In genomic region chr20:20018366-20018765, GRCh38 we compare ENCODE assay signal across 9 cellular contexts. TPM values are rescaled to one million over a fixed set of nuclear protein-coding genes. Genes with fewer than 3 reads are reported as not detected.
DNase-seq lines count a peak whose midpoint lies in the region; ATAC-seq and TF ChIP-seq lines count a peak whose summit lies in the region.
"Had no signal": no experiment of that assay in that cellular context is flagged by ENCODE, and none has a peak within 500 bp of the region (broad histone marks: within the 10 kb centered on the region; RNA-seq: fewer than 3 reads in every experiment).

No MANE protein-coding gene starts in this region.

- peaks cover 10 to 21% of the 10 kb centered on the region in 2 donors for H3K4me1 ChIP-seq in thoracic aorta (ENCODE audit: control insufficient read depth in 1 of 2, low read depth in 2 of 2)

- no peaks in the 10 kb centered on the region for H3K27me3 ChIP-seq in thoracic aorta (replicated peaks; ENCODE audit: insufficient read depth)

- peak overlapping the region; percentile 92 for H3K4me3 ChIP-seq in thoracic aorta

- CTCF ChIA-PET in activated CD8-positive, alpha-beta memory T cell treated with anti-CD3 and anti-CD28 coated beads, Interleukin-2, amount 10 ng/mL, durations not matched to agents 7 days and 5 days (lab: Charles Lee) = interaction anchor here (1.7 to 3.2 kb wide), 3 partner anchors 9 to 34 kb away, joined by 7 to 24 read pairs (median 17); partner anchors contain the start of genes CFAP61 and CRNKL1

- H3K4me3 Mint-ChIP-seq in activated CD8-positive, alpha-beta memory T cell treated with anti-CD3 and anti-CD28 coated beads, Interleukin-2, amount 10 ng/mL, durations not matched to agents 7 days and 5 days = peak overlapping the region; percentile 93
- H3K4me3 Mint-ChIP-seq in activated T-helper 17 cell treated with anti-CD3 and anti-CD28 coated beads, Interleukin-2, amount 50 U/mL, for 72 hours = peak overlapping the region; percentile 93
- H3K4me3 Mint-ChIP-seq in immature natural killer cell = peak overlapping the region; percentile 83 to 89 (median 86)

- TF ChIP-seq CTCF in thoracic aorta (IDR thresholded peaks at IDR 0.05) = no peak

- H3K27ac ChIP-seq in thoracic aorta = no peak overlapping the region

- no peaks in the 10 kb centered on the region for H3K36me3 ChIP-seq in thoracic aorta

- no peaks in the 10 kb centered on the region for H3K27me3 Mint-ChIP-seq in activated CD8-positive, alpha-beta memory T cell treated with anti-CD3 and anti-CD28 coated beads, Interleukin-2, amount 10 ng/mL, durations not matched to agents 7 days and 5 days
- no peaks in the 10 kb centered on the region for H3K27me3 Mint-ChIP-seq in activated T-helper 17 cell treated with anti-CD3 and anti-CD28 coated beads, Interleukin-2, amount 50 U/mL, for 72 hours
- peaks cover 0 to 7% (median 0%) of the 10 kb centered on the region in 3 donors for H3K27me3 Mint-ChIP-seq in immature natural killer cell (ENCODE audit: low read depth in 3 of 3)

- ATAC-seq in activated CD8-positive, alpha-beta memory T cell treated with anti-CD3 and anti-CD28 coated beads, Interleukin-2, amount 10 ng/mL, durations not matched to agents 7 days and 5 days = no peak
- ATAC-seq in activated T-helper 17 cell treated with anti-CD3 and anti-CD28 coated beads, Interleukin-2, amount 50 U/mL, for 72 hours (replicated peaks) = no peak
- ATAC-seq in thoracic aorta (ENCODE audit: insufficient number of reproducible peaks, low FRiP score, low read depth) = no peak

- H3K9me3 ChIP-seq in thoracic aorta = no peaks in the 10 kb centered on the region

- peaks cover 3% of the 10 kb centered on the region for H3K36me3 Mint-ChIP-seq in activated CD8-positive, alpha-beta memory T cell treated with anti-CD3 and anti-CD28 coated beads, Interleukin-2, amount 10 ng/mL, durations not matched to agents 7 days and 5 days
- H3K36me3 Mint-ChIP-seq in activated T-helper 17 cell treated with anti-CD3 and anti-CD28 coated beads, Interleukin-2, amount 50 U/mL, for 72 hours (ENCODE audit: low read depth) = peaks cover 44% of the 10 kb centered on the region
- no peaks in the 10 kb centered on the region for H3K36me3 Mint-ChIP-seq in immature natural killer cell

- no peak for DNase-seq in activated CD8-positive, alpha-beta memory T cell treated with anti-CD3 and anti-CD28 coated beads, Interleukin-2, amount 10 ng/mL, durations not matched to agents 7 days and 5 days
- no peak for DNase-seq in activated CD8-positive, alpha-beta memory T cell treated with anti-CD3 and anti-CD28 coated beads, Interleukin-2, amount 50 U/mL, for 4 hours
- DNase-seq in immature natural killer cell (no peak), thoracic aorta (ENCODE audit: low spot score) (no peak), NK-92 (lab: John Stamatoyannopoulos, UW; ENCODE audit: unreplicated experiment) (no peak), NCI-H748 (lab: John Stamatoyannopoulos, UW; ENCODE audit: unreplicated experiment) (no peak), HK-2 (ENCODE audit: unreplicated experiment) (no peak)
- DNase-seq: DMS 273 treated with DMSO at 0.1 percent for 48 hours had no signal

- peaks cover 59% of the 10 kb centered on the region for H3K4me1 Mint-ChIP-seq in activated CD8-positive, alpha-beta memory T cell treated with anti-CD3 and anti-CD28 coated beads, Interleukin-2, amount 10 ng/mL, durations not matched to agents 7 days and 5 days
- H3K4me1 Mint-ChIP-seq in activated T-helper 17 cell treated with anti-CD3 and anti-CD28 coated beads, Interleukin-2, amount 50 U/mL, for 72 hours = peaks cover 38% of the 10 kb centered on the region
- H3K4me1 Mint-ChIP-seq in immature natural killer cell = peaks cover 36 to 51% of the 10 kb centered on the region in 2 donors

- H3K9me3 Mint-ChIP-seq in activated CD8-positive, alpha-beta memory T cell treated with anti-CD3 and anti-CD28 coated beads, Interleukin-2, amount 10 ng/mL, durations not matched to agents 7 days and 5 days (ENCODE audit: low read depth) = no peaks in the 10 kb centered on the region
- no peaks in the 10 kb centered on the region for H3K9me3 Mint-ChIP-seq in activated T-helper 17 cell treated with anti-CD3 and anti-CD28 coated beads, Interleukin-2, amount 50 U/mL, for 72 hours
- no peaks in the 10 kb centered on the region for H3K9me3 Mint-ChIP-seq in immature natural killer cell

- peak overlapping the region; percentile 22 for H3K27ac Mint-ChIP-seq in activated CD8-positive, alpha-beta memory T cell treated with anti-CD3 and anti-CD28 coated beads, Interleukin-2, amount 10 ng/mL, durations not matched to agents 7 days and 5 days
- H3K27ac Mint-ChIP-seq in activated T-helper 17 cell treated with anti-CD3 and anti-CD28 coated beads, Interleukin-2, amount 50 U/mL, for 72 hours = peak overlapping the region; percentile 90
- H3K27ac Mint-ChIP-seq in immature natural killer cell = peak overlapping the region; percentile 54 to 88 (median 80)

RNA-seq across cellular contexts. Expression of gene NAA20, which starts 1.2 kb away (rescaled TPM):
- 10 to 100 TPM; 49.1 to 64.5 TPM for total RNA-seq in activated CD8-positive, alpha-beta memory T cell treated with anti-CD3 and anti-CD28 coated beads, Interleukin-2, amount 10 ng/mL, durations not matched to agents 7 days and 5 days
- 10 to 100 TPM; 39.9 to 81.4 TPM for total RNA-seq in activated T-helper 17 cell treated with anti-CD3 and anti-CD28 coated beads, Interleukin-2, amount 50 U/mL, for 72 hours
- 100 to 1,000 TPM in 1 of 3 donors, 10 to 100 TPM in 2; 65.1 to 129 (median 70.2) TPM for polyA plus RNA-seq in immature natural killer cell
- 10 to 100 TPM; 14.6 to 16.9 TPM for total RNA-seq in thoracic aorta

RNA-seq across cellular contexts. Expression of gene CRNKL1, which starts 33.9 kb away (rescaled TPM):
- total RNA-seq in activated CD8-positive, alpha-beta memory T cell treated with anti-CD3 and anti-CD28 coated beads, Interleukin-2, amount 10 ng/mL, durations not matched to agents 7 days and 5 days = 10 to 100 TPM; 17.8 to 25.0 TPM
- 10 to 100 TPM; 16.2 to 18.4 TPM for total RNA-seq in activated T-helper 17 cell treated with anti-CD3 and anti-CD28 coated beads, Interleukin-2, amount 50 U/mL, for 72 hours
- polyA plus RNA-seq in immature natural killer cell = 10 to 100 TPM; 11.2 to 19.0 (median 11.3) TPM
- 10 to 100 TPM; 17.3 to 24.5 TPM for total RNA-seq in thoracic aorta

RNA-seq across cellular contexts. Expression of gene CFAP61, which starts 34.0 kb away (rescaled TPM):
- total RNA-seq in activated CD8-positive, alpha-beta memory T cell treated with anti-CD3 and anti-CD28 coated beads, Interleukin-2, amount 10 ng/mL, durations not matched to agents 7 days and 5 days = not detected
- total RNA-seq in activated T-helper 17 cell treated with anti-CD3 and anti-CD28 coated beads, Interleukin-2, amount 50 U/mL, for 72 hours = not detected
- polyA plus RNA-seq in immature natural killer cell = 1 to 10 TPM in 2 of 3 donors, not detected in 1; 1.3 to 3.2 TPM
- under 1 TPM in 1 of 2 donors, not detected in 1; 0.27 TPM for total RNA-seq in thoracic aorta

Comparison
In these comparisons a context has a peak if more than half of its experiments do, and no peak if none do; other contexts are left out.
1. H3K27ac Mint-ChIP-seq: peak in every context shown above with its lines; median percentile 90 in activated T-helper 17 cell treated with anti-CD3 and anti-CD28 coated beads, Interleukin-2, amount 50 U/mL, for 72 hours; 80 in immature natural killer cell; 22 in activated CD8-positive, alpha-beta memory T cell treated with anti-CD3 and anti-CD28 coated beads, Interleukin-2, amount 10 ng/mL, durations not matched to agents 7 days and 5 days.